In genomic region chr2:17748745-17749144, GRCh38 we compare ENCODE assay signal across 25 cellular contexts. TPM values are rescaled to one million over a fixed set of nuclear protein-coding genes. Genes with fewer than 3 reads are reported as not detected.
A peak's percentile ranks its signal among the peaks of the same experiment; 100 is the strongest.
DNase-seq lines count a peak whose midpoint lies in the region; ATAC-seq and TF ChIP-seq lines count a peak whose summit lies in the region.
"Had no signal": no experiment of that assay in that cellular context is flagged by ENCODE, and none has a peak within 500 bp of the region (broad histone marks: within the 10 kb centered on the region; RNA-seq: fewer than 3 reads in every experiment).

No MANE protein-coding gene starts in this region.

- H3K9me2 ChIP-seq in GM23338 (ENCODE audit: insufficient read depth), result peaks cover 4% of the 10 kb centered on the region; the same call in 1 of the 2 replicates

- H3K27me3 ChIP-seq in GM23338 (ENCODE audit: insufficient read depth) (no peaks in the 10 kb centered on the region), iPS-20b (ENCODE audit: insufficient read depth, low read length) (no peaks in the 10 kb centered on the region)
- H3K27me3 ChIP-seq: body of pancreas, upper lobe of right lung had no signal

- H3K9me3 Mint-ChIP-seq in GM23338 (no peaks in the 10 kb centered on the region), HFFc6 (no peaks in the 10 kb centered on the region), WTC11 (no peaks in the 10 kb centered on the region)
- H3K9me3 Mint-ChIP-seq: activated CD4-positive, alpha-beta memory T cell treated with anti-CD3 and anti-CD28 coated beads for 36 hours; activated naive CD4-positive, alpha-beta T cell treated with anti-CD3 and anti-CD28 coated beads, Interleukin-2, amount 10 ng/mL, durations not matched to agents 7 days and 5 days; activated T-helper 1 cell treated with anti-CD3 and anti-CD28 coated beads, Interleukin-12 subunit alpha, Interleukin-12 subunit beta, Interleukin-2, Interleukin-4 antibody, amounts not matched to agents 30 ng/mL and 10 ng/mL and 1 ng/mL, durations not matched to agents 14 hours and 24 hours and 36 hours; naive B cell had no signal

- POLR2A ChIA-PET in WTC11 (lab: Charles Lee), result no interaction called here

- ATAC-seq in GM23338, result no peak
- no peak for ATAC-seq in WTC11
- ATAC-seq in GM18861 (IDR thresholded peaks at IDR 0.05; ENCODE audit: unreplicated experiment), result no peak
- ATAC-seq: activated CD4-positive, CD25-positive, alpha-beta regulatory T cell treated with anti-CD3 and anti-CD28 coated beads, Interleukin-2, amount 50 U/mL, for 24 hours; body of pancreas; right cardiac atrium; stimulated activated naive CD8-positive, alpha-beta T cell treated with anti-CD3 and anti-CD28 coated beads, Interleukin-15, Interleukin-2, amounts not matched to agents 100 U/mL and 50 U/mL, for 24 hours; T-helper 17 cell; upper lobe of right lung had no signal

- H4K20me1 ChIP-seq in GM23338 (replicated peaks; ENCODE audit: insufficient read depth), result no peaks in the 10 kb centered on the region; the same call in 1 of the 2 replicates

- no peak for TF ChIP-seq CTCF in GM23338 (conservative IDR thresholded peaks at IDR 0.05; ENCODE audit: low read depth in 2 of 2)
- TF ChIP-seq CTCF in HFFc6 (IDR thresholded peaks at IDR 0.05), result no peak
- no peak for TF ChIP-seq CTCF in WTC11 (IDR thresholded peaks at IDR 0.05)

- peaks cover 35% of the 10 kb centered on the region for H3K4me1 Mint-ChIP-seq in GM23338
- peaks cover 41% of the 10 kb centered on the region for H3K4me1 Mint-ChIP-seq in HFFc6 (ENCODE audit: low read depth)
- peaks cover 47% of the 10 kb centered on the region for H3K4me1 Mint-ChIP-seq in WTC11

- H3F3A ChIP-seq in GM23338 (replicated peaks; ENCODE audit: low read depth), result no peaks in the 10 kb centered on the region

- CTCF ChIA-PET in WTC11 (lab: Charles Lee), result no interaction called here

- H3K9ac ChIP-seq in iPS-20b (ENCODE audit: low read depth, low read length), result peak overlapping the region; percentile 8; the same call in 1 of the 2 replicates

- H3K4me2 ChIP-seq in GM23338, result peak overlapping the region; percentile 39

- peak; percentile 51 for DNase-seq in GM23338 (ENCODE audit: low spot score)
- no peak for DNase-seq in HFFc6
- no peak for DNase-seq in WTC11 (ENCODE audit: low spot score)
- no peak for DNase-seq in mesenteric fat pad (ENCODE audit: low spot score)
- DNase-seq in HPDE6-E6E7 (ENCODE audit: extremely low spot score), result no peak
- DNase-seq: activated CD4-positive, alpha-beta memory T cell treated with anti-CD3 and anti-CD28 coated beads for 36 hours; activated naive CD4-positive, alpha-beta T cell treated with anti-CD3 and anti-CD28 coated beads, Interleukin-2, amount 10 ng/mL, durations not matched to agents 7 days and 5 days; body of pancreas; dermis blood vessel endothelial cell; kidney; midbrain; naive B cell; NCI-H1436 treated with DMSO at 0.1 percent for 48 hours; NCI-H510A treated with DMSO at 0.1 percent for 48 hours; right cardiac atrium; Right ventricle myocardium superior; stimulated activated CD4-positive, alpha-beta T cell treated with anti-CD3 and anti-CD28 coated beads, Interleukin-1b, Interleukin-23, amount 100 ng/mL, for 48 hours; stimulated activated naive CD8-positive, alpha-beta T cell treated with anti-CD3 and anti-CD28 coated beads, Interleukin-15, Interleukin-2, amounts not matched to agents 100 U/mL and 50 U/mL, for 24 hours; T-helper 17 cell; upper lobe of right lung had no signal

- no peak overlapping the region for H2AFZ ChIP-seq in GM23338

- H3K36me3 ChIP-seq in GM23338 (ENCODE audit: insufficient read depth) (no peaks in the 10 kb centered on the region), iPS-20b (ENCODE audit: insufficient read depth, low read depth, low read length) (peaks cover 27% of the 10 kb centered on the region)

- H3K36me3 Mint-ChIP-seq in GM23338 (ENCODE audit: low read depth) (peaks cover 16% of the 10 kb centered on the region; the same call in 2 of the 3 replicates), HFFc6 (ENCODE audit: low read depth) (peaks cover 18% of the 10 kb centered on the region), WTC11 (peaks cover 19% of the 10 kb centered on the region)

- peak overlapping the region; percentile 94 for H3K27ac Mint-ChIP-seq in GM23338
- H3K27ac Mint-ChIP-seq in HFFc6, result peak overlapping the region; percentile 70
- peak overlapping the region; percentile 53; the same call in 1 of the 2 replicates for H3K27ac Mint-ChIP-seq in WTC11
- H3K27ac Mint-ChIP-seq: activated CD4-positive, alpha-beta memory T cell treated with anti-CD3 and anti-CD28 coated beads for 36 hours; activated naive CD4-positive, alpha-beta T cell treated with anti-CD3 and anti-CD28 coated beads, Interleukin-2, amount 10 ng/mL, durations not matched to agents 7 days and 5 days; activated T-helper 1 cell treated with anti-CD3 and anti-CD28 coated beads, Interleukin-12 subunit alpha, Interleukin-12 subunit beta, Interleukin-2, Interleukin-4 antibody, amounts not matched to agents 30 ng/mL and 10 ng/mL and 1 ng/mL, durations not matched to agents 14 hours and 24 hours and 36 hours; T-helper 17 cell had no signal

- H3K4me3 ChIP-seq in GM23338, result peak overlapping the region; percentile 13; the same call in 1 of the 2 replicates
- H3K4me3 ChIP-seq in iPS-20b (ENCODE audit: low read length), result peak overlapping the region; percentile 4; the same call in 1 of the 2 replicates
- H3K4me3 ChIP-seq: body of pancreas, upper lobe of right lung had no signal

- no peaks in the 10 kb centered on the region for H3K9me3 ChIP-seq in iPS-20b (ENCODE audit: insufficient read depth, low read depth, low read length)
- H3K9me3 ChIP-seq: body of pancreas, upper lobe of right lung had no signal

- H3K4me3 Mint-ChIP-seq in GM23338, result peak overlapping the region; percentile 42; the same call in 2 of the 3 replicates
- H3K4me3 Mint-ChIP-seq in HFFc6, result no peak overlapping the region
- peak overlapping the region; percentile 26 for H3K4me3 Mint-ChIP-seq in WTC11
- H3K4me3 Mint-ChIP-seq: activated CD4-positive, alpha-beta memory T cell treated with anti-CD3 and anti-CD28 coated beads for 36 hours; activated naive CD4-positive, alpha-beta T cell treated with anti-CD3 and anti-CD28 coated beads, Interleukin-2, amount 10 ng/mL, durations not matched to agents 7 days and 5 days; activated T-helper 1 cell treated with anti-CD3 and anti-CD28 coated beads, Interleukin-12 subunit alpha, Interleukin-12 subunit beta, Interleukin-2, Interleukin-4 antibody, amounts not matched to agents 30 ng/mL and 10 ng/mL and 1 ng/mL, durations not matched to agents 14 hours and 24 hours and 36 hours; T-helper 17 cell had no signal

- H3K4me1 ChIP-seq in GM23338 (ENCODE audit: insufficient read depth), result peaks cover 40% of the 10 kb centered on the region
- H3K4me1 ChIP-seq in iPS-20b (ENCODE audit: insufficient read depth, low read length), result peaks cover 15% of the 10 kb centered on the region

- peak overlapping the region; percentile 75 for H3K27ac ChIP-seq in GM23338 (ENCODE audit: low read depth)
- peak overlapping the region; percentile 27 for H3K27ac ChIP-seq in iPS-20b (ENCODE audit: low read length)
- H3K27ac ChIP-seq: body of pancreas, C4-2B, upper lobe of right lung had no signal

- peaks cover 2% of the 10 kb centered on the region for H3K27me3 Mint-ChIP-seq in GM23338 (ENCODE audit: insufficient read depth, low read depth, poor library complexity)
- no peaks in the 10 kb centered on the region for H3K27me3 Mint-ChIP-seq in HFFc6 (ENCODE audit: insufficient read depth)
- H3K27me3 Mint-ChIP-seq in WTC11 (ENCODE audit: low read depth), result no peaks in the 10 kb centered on the region
- H3K27me3 Mint-ChIP-seq: activated CD4-positive, alpha-beta memory T cell treated with anti-CD3 and anti-CD28 coated beads for 36 hours; activated naive CD4-positive, alpha-beta T cell treated with anti-CD3 and anti-CD28 coated beads, Interleukin-2, amount 10 ng/mL, durations not matched to agents 7 days and 5 days; naive B cell; T-helper 17 cell had no signal

- H3K79me2 ChIP-seq in GM23338 (replicated peaks; ENCODE audit: insufficient read depth), result peaks cover 75% of the 10 kb centered on the region

TF ChIP-seq in GM23338, 12 proteins besides CTCF, POLR2A, EP300 and RAD21 (continues in another document):
- TF ChIP-seq ETS1 (IDR thresholded peaks at IDR 0.05), result no peak

TF ChIP-seq in WTC11, 78 proteins besides CTCF, POLR2A, EP300 and RAD21 (continues in another document):
- no peak for TF ChIP-seq KAT7 (CRISPR knock-in tag; IDR thresholded peaks at IDR 0.05; ENCODE audit: borderline replicate concordance)
- TF ChIP-seq MYBL2 (CRISPR knock-in tag; IDR thresholded peaks at IDR 0.05), result no peak
- no peak for TF ChIP-seq GABPB1 (CRISPR knock-in tag; IDR thresholded peaks at IDR 0.05)
- TF ChIP-seq MXD4 (CRISPR knock-in tag; IDR thresholded peaks at IDR 0.05; ENCODE audit: borderline replicate concordance), result no peak

RNA-seq across cellular contexts. Expression of gene SMC6, which starts 4.9 kb away (rescaled TPM):
- total RNA-seq in GM23338 (2014; rRNA removed; shearing (Covaris generic)), result 43.3 and 53.4 TPM in 2 replicates
- 45.5 and 59.8 TPM in 2 replicates for polyA plus RNA-seq in GM23338 (2016; fragmentation: Nextera tagmentation; extraction: Ambion mirVana)
- total RNA-seq in HFFc6 (2021; fragmentation: NEBNext Ultra II Directional; extraction: Animal tissue kit (Norgen Biotek cat#: 25700)), result 10 to 100 TPM; 13.4 to 17.6 (median 16.6) TPM
- total RNA-seq in WTC11 (2021) (39.9 to 46.7 TPM (median 40.5 TPM) in 3 replicates), mesenteric fat pad (10.9 TPM)

RNA-seq across cellular contexts. Expression of gene GEN1, which starts 5.2 kb away (rescaled TPM):
- total RNA-seq in GM23338 (2014; rRNA removed; shearing (Covaris generic)), result 25.2 and 43.3 TPM in 2 replicates
- polyA plus RNA-seq in GM23338 (2016; fragmentation: Nextera tagmentation; extraction: Ambion mirVana), result 9.8 and 14.2 TPM in 2 replicates
- 10 to 100 TPM in 5 of 6 experiments, 1 to 10 TPM in 1; 9.8 to 16.5 (median 13.1) TPM for total RNA-seq in HFFc6 (2021; fragmentation: NEBNext Ultra II Directional; extraction: Animal tissue kit (Norgen Biotek cat#: 25700))
- total RNA-seq in WTC11 (2021) (21.1 to 23.9 TPM (median 23.7 TPM) in 3 replicates), mesenteric fat pad (5.1 TPM)
